8 cellular contexts compared by ENCODE assay signal in genomic region chr15:35545825-35546580, GRCh38. TPM values are rescaled to one million over a fixed set of nuclear protein-coding genes. Genes with fewer than 3 reads are reported as not detected.
DNase-seq lines count a peak whose midpoint lies in the region; ATAC-seq and TF ChIP-seq lines count a peak whose summit lies in the region.

DPH6 (minus strand) TSS chr15:35546165; CDS start chr15:35546141, 24 bp downstream.

- no peaks in the 10 kb centered on the region for H3K27me3 Mint-ChIP-seq in activated T-cell treated with anti-CD3 and anti-CD28 coated beads, Interleukin-2, amount 50 U/mL, for 72 hours (ENCODE audit: low read depth)
- H3K27me3 Mint-ChIP-seq in naive thymus-derived CD8-positive, alpha-beta T cell: no peaks in the 10 kb centered on the region
- H3K27me3 Mint-ChIP-seq in stimulated activated naive B cell treated with anti-CD40 and anti-IgM and Interleukin-4, amounts not matched to agents 10 μg/mL and 1 μg/mL and 100 μg/mL, for 72 hours: no peaks in the 10 kb centered on the region

- no peaks in the 10 kb centered on the region for H3K27me3 ChIP-seq in Peyer's patch

- H3K4me3 ChIP-seq in Peyer's patch: peak within 1 kb of the TSS; percentile 66 to 77 (median 70)

- H3K27ac Mint-ChIP-seq in activated T-cell treated with anti-CD3 and anti-CD28 coated beads, Interleukin-2, amount 50 U/mL, for 72 hours: peak within 1 kb of the TSS; percentile 91
- peak within 1 kb of the TSS; percentile 94 to 100 (median 98) for H3K27ac Mint-ChIP-seq in naive thymus-derived CD8-positive, alpha-beta T cell
- peak within 1 kb of the TSS; percentile 99 for H3K27ac Mint-ChIP-seq in stimulated activated naive B cell treated with anti-CD40 and anti-IgM and Interleukin-4, amounts not matched to agents 10 μg/mL and 1 μg/mL and 100 μg/mL, for 72 hours

- no peaks in the 10 kb centered on the region for H3K9me3 Mint-ChIP-seq in activated T-cell treated with anti-CD3 and anti-CD28 coated beads, Interleukin-2, amount 50 U/mL, for 72 hours
- no peaks in the 10 kb centered on the region for H3K9me3 Mint-ChIP-seq in naive thymus-derived CD8-positive, alpha-beta T cell
- peaks cover 5% of the 10 kb centered on the region in 2 donors for H3K9me3 Mint-ChIP-seq in stimulated activated naive B cell treated with anti-CD40 and anti-IgM and Interleukin-4, amounts not matched to agents 10 μg/mL and 1 μg/mL and 100 μg/mL, for 72 hours

- peak within 1 kb of the TSS; percentile 87 to 95 (median 92) for H3K27ac ChIP-seq in Peyer's patch

- peaks cover 30% of the 10 kb centered on the region for H3K4me1 Mint-ChIP-seq in activated T-cell treated with anti-CD3 and anti-CD28 coated beads, Interleukin-2, amount 50 U/mL, for 72 hours (ENCODE audit: low read depth)
- peaks cover 15 to 36% (median 24%) of the 10 kb centered on the region in 4 donors for H3K4me1 Mint-ChIP-seq in naive thymus-derived CD8-positive, alpha-beta T cell
- H3K4me1 Mint-ChIP-seq in stimulated activated naive B cell treated with anti-CD40 and anti-IgM and Interleukin-4, amounts not matched to agents 10 μg/mL and 1 μg/mL and 100 μg/mL, for 72 hours: peaks cover 17 to 37% of the 10 kb centered on the region in 2 donors

- TF ChIP-seq CTCF in Peyer's patch (IDR thresholded peaks at IDR 0.05): peak in 3 of 6 experiments; percentile 9 to 52 (median 30)

- H3K36me3 ChIP-seq in Peyer's patch: no peaks in the 10 kb centered on the region

- peak; percentile 59 to 63 for TF ChIP-seq POLR2A in Peyer's patch (IDR thresholded peaks at IDR 0.05)

- peaks cover 0 to 13% (median 0%) of the 10 kb centered on the region in 4 donors for H3K4me1 ChIP-seq in Peyer's patch

- peak; percentile 88 for DNase-seq in DMS53 (lab: John Stamatoyannopoulos, UW)
- peak; percentile 26 for DNase-seq in HuH-7.5 (ENCODE audit: low spot score)
- DNase-seq in Peyer's patch: peak; percentile 76 to 91 (median 90)
- peak; percentile 83 to 87 for DNase-seq in activated T-cell treated with anti-CD3 and anti-CD28 coated beads, Interleukin-2, amount 50 U/mL, for 72 hours
- peak; percentile 82 for DNase-seq in fibroblast of gingiva (ENCODE audit: low read depth)
- DNase-seq in naive thymus-derived CD8-positive, alpha-beta T cell: peak; percentile 70 to 96 (median 86)
- DNase-seq in stimulated activated naive B cell treated with anti-CD40 and anti-IgM and Interleukin-4, amounts not matched to agents 10 μg/mL and 1 μg/mL and 100 μg/mL, for 72 hours: peak; percentile 86

- H3K36me3 Mint-ChIP-seq in activated T-cell treated with anti-CD3 and anti-CD28 coated beads, Interleukin-2, amount 50 U/mL, for 72 hours (ENCODE audit: insufficient read depth in 2 of 2): peaks cover 2% of the 10 kb centered on the region in 2 donors
- H3K36me3 Mint-ChIP-seq in naive thymus-derived CD8-positive, alpha-beta T cell: peaks cover 0 to 8% (median 3%) of the 10 kb centered on the region in 3 donors
- peaks cover 0 to 14% of the 10 kb centered on the region in 2 donors for H3K36me3 Mint-ChIP-seq in stimulated activated naive B cell treated with anti-CD40 and anti-IgM and Interleukin-4, amounts not matched to agents 10 μg/mL and 1 μg/mL and 100 μg/mL, for 72 hours

- POLR2A ChIA-PET in naive thymus-derived CD8-positive, alpha-beta T cell (lab: Charles Lee): interaction anchor here (0.6 to 2.1 kb wide), 3 partner anchors 18 to 1033 kb away, joined by 3 to 5 read pairs (median 5); partner anchors contain the start of genes CDIN1 and ZNF770

- peak within 1 kb of the TSS; percentile 91 to 99 for H3K4me3 Mint-ChIP-seq in activated T-cell treated with anti-CD3 and anti-CD28 coated beads, Interleukin-2, amount 50 U/mL, for 72 hours
- H3K4me3 Mint-ChIP-seq in naive thymus-derived CD8-positive, alpha-beta T cell: peak within 1 kb of the TSS; percentile 85 to 100 (median 96)
- peak within 1 kb of the TSS; percentile 95 to 99 for H3K4me3 Mint-ChIP-seq in stimulated activated naive B cell treated with anti-CD40 and anti-IgM and Interleukin-4, amounts not matched to agents 10 μg/mL and 1 μg/mL and 100 μg/mL, for 72 hours

- peak; percentile 95 for ATAC-seq in GM21528 (IDR thresholded peaks at IDR 0.05; ENCODE audit: low FRiP score, unreplicated experiment)
- peak; percentile 90 to 92 for ATAC-seq in activated T-cell treated with anti-CD3 and anti-CD28 coated beads, Interleukin-2, amount 50 U/mL, for 72 hours (replicated peaks in 1 of 2)
- peak; percentile 91 to 92 for ATAC-seq in naive thymus-derived CD8-positive, alpha-beta T cell
- ATAC-seq in stimulated activated naive B cell treated with anti-CD40 and anti-IgM and Interleukin-4, amounts not matched to agents 10 μg/mL and 1 μg/mL and 100 μg/mL, for 72 hours (replicated peaks): peak; percentile 88

- no peaks in the 10 kb centered on the region for H3K9me3 ChIP-seq in Peyer's patch

RNA-seq across cellular contexts. Expression of gene DPH6, which starts in this region (rescaled TPM):
- 10 to 100 TPM; 17.0 to 41.3 (median 26.0) TPM for total RNA-seq in Peyer's patch
- 10 to 100 TPM in 1 of 2 donors, 1 to 10 TPM in 1; 8.8 to 10.5 TPM for total RNA-seq in activated T-cell treated with anti-CD3 and anti-CD28 coated beads, Interleukin-2, amount 50 U/mL, for 72 hours
- total RNA-seq in naive thymus-derived CD8-positive, alpha-beta T cell: 10 to 100 TPM; 11.7 to 14.8 TPM
- polyA plus RNA-seq in naive thymus-derived CD8-positive, alpha-beta T cell: 10 to 100 TPM; 16.9 to 26.9 (median 22.1) TPM

Comparison
In these comparisons a context has a peak if more than half of its experiments do, and no peak if none do; other contexts are left out.
1. Peak in every context shown above with its lines: DNase-seq, ATAC-seq, H3K4me3 ChIP-seq and H3K27ac ChIP-seq.
2. DNase-seq: peak in every context shown above with its lines; median percentile 90 in Peyer's patch; 88 in DMS53; 86 in naive thymus-derived CD8-positive, alpha-beta T cell; 86 in stimulated activated naive B cell treated with anti-CD40 and anti-IgM and Interleukin-4, amounts not matched to agents 10 μg/mL and 1 μg/mL and 100 μg/mL, for 72 hours; 85 in activated T-cell treated with anti-CD3 and anti-CD28 coated beads, Interleukin-2, amount 50 U/mL, for 72 hours; 82 in fibroblast of gingiva; 26 in HuH-7.5.